1 cellular context compared by ENCODE assay signal in the genomic region with DNA sequence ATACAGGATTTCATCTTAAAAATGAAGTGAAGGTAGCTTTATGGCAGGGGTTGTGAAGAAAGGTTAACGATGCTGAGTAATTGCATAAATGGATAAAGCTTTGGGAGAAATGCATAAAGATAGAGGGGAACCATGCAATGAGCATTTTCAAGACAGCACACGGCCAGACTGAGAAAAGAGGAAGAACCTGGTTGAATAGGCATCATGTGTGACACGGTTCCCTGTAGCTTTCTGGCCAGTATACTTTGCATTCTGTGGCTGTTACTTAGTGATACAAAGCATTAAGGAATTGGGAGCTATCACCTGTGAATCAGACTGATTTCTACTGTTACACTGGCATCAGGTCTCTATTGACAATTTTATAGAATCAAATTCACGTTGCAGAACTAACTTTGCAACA.
TF ChIP-seq lines count a peak whose summit lies in the region.

No MANE protein-coding gene starts in this region.

TF ChIP-seq in GM23338, 12 proteins besides CTCF, POLR2A, EP300 and RAD21 (continued from another document):
- TF ChIP-seq, protein P1, sequence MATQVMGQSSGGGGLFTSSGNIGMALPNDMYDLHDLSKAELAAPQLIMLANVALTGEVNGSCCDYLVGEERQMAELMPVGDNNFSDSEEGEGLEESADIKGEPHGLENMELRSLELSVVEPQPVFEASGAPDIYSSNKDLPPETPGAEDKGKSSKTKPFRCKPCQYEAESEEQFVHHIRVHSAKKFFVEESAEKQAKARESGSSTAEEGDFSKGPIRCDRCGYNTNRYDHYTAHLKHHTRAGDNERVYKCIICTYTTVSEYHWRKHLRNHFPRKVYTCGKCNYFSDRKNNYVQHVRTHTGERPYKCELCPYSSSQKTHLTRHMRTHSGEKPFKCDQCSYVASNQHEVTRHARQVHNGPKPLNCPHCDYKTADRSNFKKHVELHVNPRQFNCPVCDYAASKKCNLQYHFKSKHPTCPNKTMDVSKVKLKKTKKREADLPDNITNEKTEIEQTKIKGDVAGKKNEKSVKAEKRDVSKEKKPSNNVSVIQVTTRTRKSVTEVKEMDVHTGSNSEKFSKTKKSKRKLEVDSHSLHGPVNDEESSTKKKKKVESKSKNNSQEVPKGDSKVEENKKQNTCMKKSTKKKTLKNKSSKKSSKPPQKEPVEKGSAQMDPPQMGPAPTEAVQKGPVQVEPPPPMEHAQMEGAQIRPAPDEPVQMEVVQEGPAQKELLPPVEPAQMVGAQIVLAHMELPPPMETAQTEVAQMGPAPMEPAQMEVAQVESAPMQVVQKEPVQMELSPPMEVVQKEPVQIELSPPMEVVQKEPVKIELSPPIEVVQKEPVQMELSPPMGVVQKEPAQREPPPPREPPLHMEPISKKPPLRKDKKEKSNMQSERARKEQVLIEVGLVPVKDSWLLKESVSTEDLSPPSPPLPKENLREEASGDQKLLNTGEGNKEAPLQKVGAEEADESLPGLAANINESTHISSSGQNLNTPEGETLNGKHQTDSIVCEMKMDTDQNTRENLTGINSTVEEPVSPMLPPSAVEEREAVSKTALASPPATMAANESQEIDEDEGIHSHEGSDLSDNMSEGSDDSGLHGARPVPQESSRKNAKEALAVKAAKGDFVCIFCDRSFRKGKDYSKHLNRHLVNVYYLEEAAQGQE (IDR thresholded peaks at IDR 0.05; ENCODE audit: unreplicated experiment): no peak
- no peak for TF ChIP-seq ZNF331 (CRISPR knock-in tag; IDR thresholded peaks at IDR 0.05; ENCODE audit: low read depth)
- TF ChIP-seq POLR2AphosphoS5 (IDR thresholded peaks at IDR 0.05; ENCODE audit: low read depth): no peak
- TF ChIP-seq STAT1 (IDR thresholded peaks at IDR 0.05; ENCODE audit: unreplicated experiment): no peak
